ENCODE assay signal across 1 cellular context in genomic region chr7:99693427-99694200, GRCh38.
TF ChIP-seq lines count a peak whose summit lies in the region.

No MANE protein-coding gene starts in this region.

TF ChIP-seq in HepG2, 621 proteins besides CTCF, POLR2A, EP300 and RAD21 (continued from another document and continues in another):
- TF ChIP-seq ATF2 (CRISPR knock-in tag; IDR thresholded peaks at IDR 0.05) = peak; percentile 61; the same call in 1 of the 2 replicates
- peak; percentile 85; the same call in 1 of the 2 replicates for TF ChIP-seq CHCHD3 (CRISPR knock-in tag; IDR thresholded peaks at IDR 0.05)
- no peak for TF ChIP-seq SRSF4 (IDR thresholded peaks at IDR 0.05; ENCODE audit: low read depth, low read length, poor library complexity, severe bottlenecking)
- TF ChIP-seq TSC22D2 (CRISPR knock-in tag; IDR thresholded peaks at IDR 0.05; ENCODE audit: borderline replicate concordance) = no peak
- TF ChIP-seq ZNF124 (CRISPR knock-in tag; IDR thresholded peaks at IDR 0.05) = 0 out of 2 replicates have a peak, but pooled peaks have one; percentile 67
- TF ChIP-seq MXI1 (IDR thresholded peaks at IDR 0.05; ENCODE audit: borderline replicate concordance, low read depth, low read length) = peak; percentile 29; the same call in 1 of the 3 replicates
- no peak for TF ChIP-seq CERS6 (CRISPR knock-in tag; IDR thresholded peaks at IDR 0.05)
- TF ChIP-seq ZNF552 (CRISPR knock-in tag; IDR thresholded peaks at IDR 0.05; ENCODE audit: borderline replicate concordance) = no peak
- no peak for TF ChIP-seq HNF1A (IDR thresholded peaks at IDR 0.05; ENCODE audit: low read depth)
- peak; percentile 88 for TF ChIP-seq HNF1A (CRISPR knock-in tag; IDR thresholded peaks at IDR 0.05; ENCODE audit: borderline replicate concordance)
- TF ChIP-seq CSRNP2 (CRISPR knock-in tag; conservative IDR thresholded peaks at IDR 0.05; ENCODE audit: low read depth) = no peak
- TF ChIP-seq CBFB (CRISPR knock-in tag; IDR thresholded peaks at IDR 0.05) = peak; percentile 68; the same call in 1 of the 2 replicates
- TF ChIP-seq ATF1 (CRISPR knock-in tag; IDR thresholded peaks at IDR 0.05) = no peak
- no peak; the same call in 1 of the 2 replicates for TF ChIP-seq STAT6 (CRISPR knock-in tag; IDR thresholded peaks at IDR 0.05; ENCODE audit: borderline replicate concordance)
- no peak for TF ChIP-seq KDM1A (CRISPR knock-in tag; IDR thresholded peaks at IDR 0.05)
- peak; percentile 65 for TF ChIP-seq RXRB (CRISPR knock-in tag; IDR thresholded peaks at IDR 0.05; ENCODE audit: borderline replicate concordance)
- peak; percentile 33; the same call in 1 of the 2 replicates for TF ChIP-seq NCOR1 (IDR thresholded peaks at IDR 0.05; ENCODE audit: borderline replicate concordance, low read length)
- no peak for TF ChIP-seq PCBP2 (optimal IDR thresholded peaks at IDR 0.05; ENCODE audit: low read depth, low read length, poor library complexity, severe bottlenecking)
- no peak for TF ChIP-seq MXD3 (CRISPR knock-in tag; IDR thresholded peaks at IDR 0.05)
- peak; percentile 92 for TF ChIP-seq ZMYM4 (CRISPR knock-in tag; IDR thresholded peaks at IDR 0.05)
- no peak for TF ChIP-seq ZBTB1 (CRISPR knock-in tag; IDR thresholded peaks at IDR 0.05; ENCODE audit: borderline replicate concordance)
- TF ChIP-seq ZNF713 (CRISPR knock-in tag; IDR thresholded peaks at IDR 0.05) = no peak
- no peak for TF ChIP-seq ZSCAN20 (CRISPR knock-in tag; IDR thresholded peaks at IDR 0.05; ENCODE audit: borderline replicate concordance)
- TF ChIP-seq MAFF (IDR thresholded peaks at IDR 0.05; ENCODE audit: low read depth, low read length) = no peak
- peak; percentile 56; the same call in 1 of the 2 replicates for TF ChIP-seq ZSCAN31 (CRISPR knock-in tag; IDR thresholded peaks at IDR 0.05; ENCODE audit: low read depth)
- no peak for TF ChIP-seq PRPF4 (IDR thresholded peaks at IDR 0.05; ENCODE audit: low read depth, low read length, poor library complexity, severe bottlenecking)
- TF ChIP-seq ZNF441 (CRISPR knock-in tag; IDR thresholded peaks at IDR 0.05; ENCODE audit: borderline replicate concordance) = peak; percentile 89
- peak; percentile 49 for TF ChIP-seq SMAD3 (CRISPR knock-in tag; IDR thresholded peaks at IDR 0.05)
- 0 out of 2 replicates have a peak, but pooled peaks have one; percentile 41 for TF ChIP-seq RCOR2 (CRISPR knock-in tag; IDR thresholded peaks at IDR 0.05)
- no peak for TF ChIP-seq SMC3 (IDR thresholded peaks at IDR 0.05; ENCODE audit: low read length)
- peak; percentile 88 for TF ChIP-seq ARID5B (CRISPR knock-in tag; IDR thresholded peaks at IDR 0.05)
- no peak; the same call in 1 of the 2 replicates for TF ChIP-seq ZNF710 (CRISPR knock-in tag; IDR thresholded peaks at IDR 0.05; ENCODE audit: borderline replicate concordance)
- TF ChIP-seq ZNF619 (CRISPR knock-in tag; IDR thresholded peaks at IDR 0.05) = 0 out of 2 replicates have a peak, but pooled peaks have one; percentile 5
- peak; percentile 80 for TF ChIP-seq PITX1 (CRISPR knock-in tag; IDR thresholded peaks at IDR 0.05)
- TF ChIP-seq ZFX (CRISPR knock-in tag; IDR thresholded peaks at IDR 0.05; ENCODE audit: low read depth) = peak; percentile 97
- peak; percentile 61; the same call in 1 of the 2 replicates for TF ChIP-seq ZNF431 (CRISPR knock-in tag; IDR thresholded peaks at IDR 0.05; ENCODE audit: borderline replicate concordance, low read depth)
- TF ChIP-seq MED1 (CRISPR knock-in tag; IDR thresholded peaks at IDR 0.05) = peak; percentile 95
- TF ChIP-seq YEATS2 (CRISPR knock-in tag; IDR thresholded peaks at IDR 0.05; ENCODE audit: borderline replicate concordance) = peak; percentile 60; the same call in 1 of the 2 replicates
